In genomic region chr12:40068416-40068815, GRCh38 we compare ENCODE assay signal across 6 cellular contexts.
"Had no signal": no experiment of that assay in that cellular context is flagged by ENCODE, and none has a peak within 500 bp of the region (broad histone marks: within the 10 kb centered on the region; RNA-seq: fewer than 3 reads in every experiment).

No MANE protein-coding gene starts in this region.

- H3K4me3 ChIP-seq: K562 had no signal

- DNase-seq: IMR-90, KBM-7, KG1 had no signal

- ATAC-seq: HepG2, K562 had no signal

- H3K27ac ChIP-seq: HL-60 had no signal
